1 cellular context compared by ENCODE assay signal in genomic region chr18:23107718-23108117, GRCh38.
TF ChIP-seq lines count a peak whose summit lies in the region.

No MANE protein-coding gene starts in this region.

TF ChIP-seq in HepG2, 621 proteins besides CTCF, POLR2A, EP300 and RAD21 (continued from another document):
- no peak for TF ChIP-seq THAP9 (CRISPR knock-in tag; IDR thresholded peaks at IDR 0.05; ENCODE audit: borderline replicate concordance)
- TF ChIP-seq KDM3A (CRISPR knock-in tag; IDR thresholded peaks at IDR 0.05; ENCODE audit: low read depth): no peak
- no peak for TF ChIP-seq PTBP1 (IDR thresholded peaks at IDR 0.05; ENCODE audit: low read depth, low read length, poor library complexity, severe bottlenecking)
- no peak for TF ChIP-seq AHR (CRISPR knock-in tag; IDR thresholded peaks at IDR 0.05)
- TF ChIP-seq HOXA3 (CRISPR knock-in tag; IDR thresholded peaks at IDR 0.05): no peak
- no peak for TF ChIP-seq ZNF235 (CRISPR knock-in tag; IDR thresholded peaks at IDR 0.05; ENCODE audit: borderline replicate concordance)
- TF ChIP-seq HBP1 (CRISPR knock-in tag; IDR thresholded peaks at IDR 0.05; ENCODE audit: low read depth): no peak
- no peak for TF ChIP-seq ZNF781 (CRISPR knock-in tag; IDR thresholded peaks at IDR 0.05; ENCODE audit: borderline replicate concordance, not compliant biosample characterization)
- TF ChIP-seq FOXO1 (CRISPR knock-in tag; IDR thresholded peaks at IDR 0.05): no peak
- TF ChIP-seq ZNF160 (CRISPR knock-in tag; IDR thresholded peaks at IDR 0.05): no peak
- no peak for TF ChIP-seq GABPA (IDR thresholded peaks at IDR 0.05; ENCODE audit: low read depth, low read length)
- TF ChIP-seq GABPA (CRISPR knock-in tag; IDR thresholded peaks at IDR 0.05; ENCODE audit: low read depth): no peak
- TF ChIP-seq MBNL3 (CRISPR knock-in tag; conservative IDR thresholded peaks at IDR 0.05): no peak
- TF ChIP-seq ZNF354B (CRISPR knock-in tag; IDR thresholded peaks at IDR 0.05): no peak
- TF ChIP-seq ZNF317 (CRISPR knock-in tag; IDR thresholded peaks at IDR 0.05): no peak
- TF ChIP-seq NFE2 (CRISPR knock-in tag; IDR thresholded peaks at IDR 0.05): no peak
- TF ChIP-seq RBFOX2 (IDR thresholded peaks at IDR 0.05; ENCODE audit: low read depth, low read length): no peak
- no peak for TF ChIP-seq MED8 (CRISPR knock-in tag; IDR thresholded peaks at IDR 0.05; ENCODE audit: insufficient replicate concordance)
- TF ChIP-seq RBAK (CRISPR knock-in tag; IDR thresholded peaks at IDR 0.05): no peak
